25 cellular contexts compared by ENCODE assay signal in the genomic region with DNA sequence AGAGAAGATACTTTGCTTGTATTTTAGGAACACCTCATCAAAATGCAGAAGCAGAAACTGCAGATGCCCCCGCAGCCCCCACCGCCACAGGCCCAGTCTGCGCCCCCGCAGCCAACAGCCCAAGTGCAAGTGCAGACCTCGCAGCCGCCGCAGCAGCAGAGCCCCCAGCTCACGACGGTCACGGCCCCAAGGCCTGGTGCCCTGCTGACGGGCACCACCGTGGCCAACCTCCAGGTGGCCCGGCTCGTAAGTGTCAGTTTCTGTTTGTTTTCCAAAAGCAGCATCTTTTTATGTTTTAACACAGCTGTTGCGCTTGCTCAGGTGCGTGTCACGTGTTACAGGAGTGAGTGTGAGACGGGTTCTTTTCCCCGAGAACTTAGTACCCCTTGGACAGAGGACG.
DNase-seq lines count a peak whose midpoint lies in the region; ATAC-seq, FAIRE-seq and TF ChIP-seq lines count a peak whose summit lies in the region.
"Had no signal": no experiment of that assay in that cellular context is flagged by ENCODE, and none has a peak within 500 bp of the region (broad histone marks: within the 10 kb centered on the region; RNA-seq: fewer than 3 reads in every experiment).

No MANE protein-coding gene starts in this region.

- TF ChIP-seq CTCF in DOHH2 (IDR thresholded peaks at IDR 0.05; ENCODE audit: low read depth, low read length, poor library complexity, severe bottlenecking) (no peak), GM12878 (IDR thresholded peaks at IDR 0.05 in 2 of 3, conservative IDR thresholded peaks at IDR 0.05 in 1 of 3; ENCODE audit: control insufficient read depth in 2 of 3, extremely low read depth in 1 of 3, insufficient read depth in 1 of 3, low read depth in 3 of 3, low read length in 3 of 3) (peak in 2 of 3 experiments; percentile 10 to 19; a peak in 2 of 6 replicates), neural progenitor cell (IDR thresholded peaks at IDR 0.05) (no peak)

- H4K20me1 ChIP-seq in BLaER1 (peaks cover 87% of the 10 kb centered on the region), DOHH2 (ENCODE audit: control insufficient read depth, insufficient read depth, low read depth, low read length) (peaks cover 13% of the 10 kb centered on the region), GM12878 (ENCODE audit: control insufficient read depth, insufficient read depth) (no peaks in the 10 kb centered on the region), neural progenitor cell (ENCODE audit: low read depth) (no peaks in the 10 kb centered on the region)

- no peak overlapping the region for H3K4me3 Mint-ChIP-seq in neural progenitor cell
- H3K4me3 Mint-ChIP-seq: activated T-cell treated with anti-CD3 and anti-CD28 coated beads, Interleukin-2, amount 50 U/mL, for 4 hours; mesothelial cell of epicardium; stimulated activated naive CD8-positive, alpha-beta T cell treated with anti-CD3 and anti-CD28 coated beads, Interleukin-15, Interleukin-2, amounts not matched to agents 100 ng/mL and 50 ng/mL, for 24 hours; T-helper 2 cell treated with Interferon-gamma antibody and Interleukin-4, amounts not matched to agents 5 μg/mL and 100 μg/mL, for 36 hours had no signal

- H3K4me1 ChIP-seq in BLaER1, result peaks cover 100% of the 10 kb centered on the region
- H3K4me1 ChIP-seq in DOHH2 (ENCODE audit: control insufficient read depth, low read length), result peaks cover 52% of the 10 kb centered on the region
- H3K4me1 ChIP-seq in GM12878 (ENCODE audit: control insufficient read depth, insufficient read depth, low read length), result peaks cover 28% of the 10 kb centered on the region
- H3K4me1 ChIP-seq in neural progenitor cell, result no peaks in the 10 kb centered on the region
- H3K4me1 ChIP-seq: testis had no signal

- H3K36me3 ChIP-seq in BLaER1 (peaks cover 69% of the 10 kb centered on the region), DOHH2 (ENCODE audit: control insufficient read depth, low read length) (peaks cover 63% of the 10 kb centered on the region), GM12878 (ENCODE audit: control insufficient read depth in 2 of 2, insufficient read depth in 2 of 2, low read length in 1 of 2) (peaks cover 22 to 27% of the 10 kb centered on the region in 2 experiments), neural progenitor cell (no peaks in the 10 kb centered on the region)

- SMC1A ChIA-PET in GM12878 (lab: Charles Lee; ENCODE audit: uncharacterized antibody, unreplicated experiment), result interaction anchor here (1.7 kb wide), 1 partner anchor 21 kb away, joined by 5 read pairs; no protein-coding TSS in a partner anchor

- intact Hi-C loops in GM12878 (cut with micrococcal nuclease; ENCODE audit: unreplicated experiment), result no loop called here

- no peaks in the 10 kb centered on the region for H3K9me3 Mint-ChIP-seq in neural progenitor cell
- H3K9me3 Mint-ChIP-seq: activated T-cell treated with anti-CD3 and anti-CD28 coated beads, Interleukin-2, amount 50 U/mL, for 4 hours; mesothelial cell of epicardium; stimulated activated naive CD8-positive, alpha-beta T cell treated with anti-CD3 and anti-CD28 coated beads, Interleukin-15, Interleukin-2, amounts not matched to agents 100 ng/mL and 50 ng/mL, for 24 hours; T-helper 2 cell treated with Interferon-gamma antibody and Interleukin-4, amounts not matched to agents 5 μg/mL and 100 μg/mL, for 36 hours had no signal

- peak; percentile 39; the same call in 2 of the 3 replicates for ATAC-seq in GM12878
- ATAC-seq: activated T-cell treated with anti-CD3 and anti-CD28 coated beads, Interleukin-2, amount 50 U/mL, for 4 hours; HCT116; HepG2; Right ventricle myocardium inferior; SK-N-SH treated with all-trans-retinoic acid at 6 μM for 48 hours had no signal

- RAD21 ChIA-PET in GM12878 (lab: Charles Lee; ENCODE audit: unreplicated experiment), result no interaction called here

- H3K79me2 ChIP-seq in DOHH2 (ENCODE audit: control insufficient read depth, low read length), result no peaks in the 10 kb centered on the region
- no peaks in the 10 kb centered on the region for H3K79me2 ChIP-seq in GM12878 (ENCODE audit: control insufficient read depth, insufficient read depth, low read length)
- H3K79me2 ChIP-seq in neural progenitor cell (ENCODE audit: low read depth), result no peaks in the 10 kb centered on the region

- no TSS peak for BruUV-seq in GM12878 (replicated peaks; lab: Mats Ljungman, UMichigan)

- in situ Hi-C loops in GM12878 (cut with MboI), result no loop called here

- H3K27ac ChIP-seq in BLaER1, result no peak overlapping the region
- 0 out of 2 replicates have a peak overlapping the region, but pooled peaks have one; percentile 10 for H3K27ac ChIP-seq in DOHH2 (ENCODE audit: low read depth, low read length)
- no peak overlapping the region for H3K27ac ChIP-seq in GM12878 (ENCODE audit: control insufficient read depth, insufficient read depth)
- H3K27ac ChIP-seq in neural progenitor cell, result no peak overlapping the region
- H3K27ac ChIP-seq: coronary artery, testis had no signal

- peaks cover 24% of the 10 kb centered on the region for H3K4me1 Mint-ChIP-seq in neural progenitor cell
- H3K4me1 Mint-ChIP-seq: mesothelial cell of epicardium had no signal

- no peak for TF ChIP-seq EP300 in GM12878 (IDR thresholded peaks at IDR 0.05; ENCODE audit: borderline replicate concordance in 1 of 2, control insufficient read depth in 1 of 2, low read depth in 2 of 2, low read length in 2 of 2)

- DNase-seq in GM12878 (ENCODE audit: low read depth, low spot score) (no peak), neural progenitor cell (ENCODE audit: low spot score) (no peak), SKM-1 (lab: John Stamatoyannopoulos, UW; ENCODE audit: unreplicated experiment) (no peak), GM19238 (ENCODE audit: insufficient read length, low spot score) (no peak)
- no peak for DNase-seq in activated effector memory CD4-positive, alpha-beta T cell treated with Interleukin-2 at 50 U/mL for 16 hours
- DNase-seq: activated CD4-positive, alpha-beta T cell treated with anti-CD3 and anti-CD28 coated beads for 4 hours; activated T-cell treated with anti-CD3 and anti-CD28 coated beads, Interleukin-2, amount 50 U/mL, for 4 hours; DMS153; head of caudate nucleus; MV-4-11; NCI-H1436; NCI-H2081; NCI-H526; testis had no signal

- 93% methylated on average over 20 of the region's 20 CpGs for WGBS in GM12878 (ENCODE audit: insufficient coverage, insufficient replicate concordance, low lambda C conversion rate, missing lambda C conversion rate)

- peaks cover 2% of the 10 kb centered on the region for H3K27me3 Mint-ChIP-seq in neural progenitor cell (ENCODE audit: insufficient read depth, low read depth)
- H3K27me3 Mint-ChIP-seq: stimulated activated naive CD8-positive, alpha-beta T cell treated with anti-CD3 and anti-CD28 coated beads, Interleukin-15, Interleukin-2, amounts not matched to agents 100 ng/mL and 50 ng/mL, for 24 hours had no signal

- H3K9me2 ChIP-seq in DOHH2 (replicated peaks; ENCODE audit: control insufficient read depth, low read length), result no peaks in the 10 kb centered on the region

- H3K9me3 ChIP-seq in BLaER1 (no peaks in the 10 kb centered on the region), DOHH2 (ENCODE audit: control insufficient read depth, insufficient read depth, low read length) (no peaks in the 10 kb centered on the region), GM12878 (replicated peaks; ENCODE audit: control insufficient read depth, insufficient read depth, low read length) (no peaks in the 10 kb centered on the region), neural progenitor cell (ENCODE audit: low read depth) (no peaks in the 10 kb centered on the region)
- H3K9me3 ChIP-seq: testis had no signal

- TF ChIP-seq POLR2A in GM12878 (IDR thresholded peaks at IDR 0.05; ENCODE audit: low read depth, low read length), result no peak

- TF ChIP-seq RAD21 in GM12878 (IDR thresholded peaks at IDR 0.05; ENCODE audit: insufficient read depth, low read depth, low read length), result no peak

- H3F3A ChIP-seq in DOHH2 (ENCODE audit: control insufficient read depth, insufficient read depth) (peaks cover 9% of the 10 kb centered on the region), neural progenitor cell (ENCODE audit: low read depth) (no peaks in the 10 kb centered on the region)

- H3K9ac ChIP-seq in BLaER1 (no peak overlapping the region), GM12878 (ENCODE audit: control insufficient read depth, insufficient read depth, low read length) (no peak overlapping the region), neural progenitor cell (no peak overlapping the region)

- CTCF ChIA-PET in GM12878 (lab: Yijun Ruan, JAX), result no interaction called here

- POLR2A ChIA-PET in GM12878 (lab: Charles Lee), result no interaction called here

- no peak overlapping the region for H2AFZ ChIP-seq in GM12878 (ENCODE audit: control insufficient read depth, low read depth, low read length)
- no peak overlapping the region for H2AFZ ChIP-seq in neural progenitor cell (replicated peaks)

- peak overlapping the region; percentile 42 for H3K27ac Mint-ChIP-seq in neural progenitor cell
- H3K27ac Mint-ChIP-seq: mesothelial cell of epicardium; stimulated activated naive CD8-positive, alpha-beta T cell treated with anti-CD3 and anti-CD28 coated beads, Interleukin-15, Interleukin-2, amounts not matched to agents 100 ng/mL and 50 ng/mL, for 24 hours; T-helper 2 cell treated with Interferon-gamma antibody and Interleukin-4, amounts not matched to agents 5 μg/mL and 100 μg/mL, for 36 hours had no signal

- no peak for FAIRE-seq in GM12878 (lab: Jason Lieb, UNC)
- FAIRE-seq: HepG2, urothelium cell line had no signal

- H3K4me3 ChIP-seq in BLaER1, result no peak overlapping the region
- H3K4me3 ChIP-seq in DOHH2 (ENCODE audit: low read length), result no peak overlapping the region
- no peak overlapping the region for H3K4me3 ChIP-seq in GM12878
- H3K4me3 ChIP-seq in neural progenitor cell, result no peak overlapping the region
- H3K4me3 ChIP-seq: coronary artery, testis had no signal

- peaks cover 31% of the 10 kb centered on the region for H3K36me3 Mint-ChIP-seq in neural progenitor cell

- peak overlapping the region; percentile 75 for H3K4me2 ChIP-seq in BLaER1
- peak overlapping the region; percentile 35 for H3K4me2 ChIP-seq in DOHH2 (ENCODE audit: low read length)
- H3K4me2 ChIP-seq in GM12878 (ENCODE audit: control insufficient read depth, insufficient read depth), result peak overlapping the region; percentile 45; the same call in 1 of the 2 replicates
- no peak overlapping the region for H3K4me2 ChIP-seq in neural progenitor cell

- H3K27me3 ChIP-seq in BLaER1 (0 out of 2 replicates have a peak, but pooled peaks cover 3% of the 10 kb centered on the region), DOHH2 (ENCODE audit: control insufficient read depth, low read length) (no peaks in the 10 kb centered on the region), GM12878 (replicated peaks in 1 of 2; ENCODE audit: control insufficient read depth in 2 of 2, insufficient read depth in 2 of 2, low read length in 1 of 2) (no peaks in the 10 kb centered on the region), neural progenitor cell (no peaks in the 10 kb centered on the region)
- H3K27me3 ChIP-seq: testis had no signal

TF ChIP-seq in GM12878, 131 proteins besides CTCF, POLR2A, EP300 and RAD21:
- TF ChIP-seq ATF7 (IDR thresholded peaks at IDR 0.05; ENCODE audit: low read depth), result no peak
- peak in 1 of 2 experiments; percentile 12; a peak in 1 of 3 replicates for TF ChIP-seq EGR1 (IDR thresholded peaks at IDR 0.05; ENCODE audit: borderline replicate concordance in 1 of 2, low read depth in 2 of 2, low read length in 2 of 2)
TF ChIP-seq in GM12878: peak in this region for 1.

Comparison
In these comparisons a context has a peak if more than half of its experiments do, and no peak if none do; other contexts are left out.
1. CTCF ChIP-seq: peak in GM12878 (2 of 3); none in DOHH2 (single experiment) and neural progenitor cell (single experiment).